1 cellular context compared by ENCODE assay signal in the genomic region with DNA sequence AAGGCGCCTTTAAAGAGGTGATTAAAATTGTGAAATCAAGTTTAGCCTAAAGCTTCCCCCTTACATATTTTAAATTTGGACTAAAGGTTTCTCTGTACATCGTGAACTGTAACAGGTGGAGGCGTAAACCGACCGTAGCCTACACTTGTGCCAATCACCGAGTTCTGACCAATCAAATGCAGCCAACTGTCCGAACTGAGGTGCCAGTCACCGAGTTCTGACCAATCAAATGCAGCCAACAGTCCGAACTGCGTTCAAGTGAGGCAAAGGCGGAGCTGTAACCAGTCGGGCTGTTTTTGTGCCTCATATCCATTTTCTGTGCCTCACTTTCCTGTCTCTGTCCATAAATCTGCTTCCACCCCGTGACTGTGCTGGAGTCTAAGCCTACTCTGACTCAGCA.
TF ChIP-seq lines count a peak whose summit lies in the region.

No MANE protein-coding gene starts in this region.

TF ChIP-seq in HepG2, 621 proteins besides CTCF, POLR2A, EP300 and RAD21:
- TF ChIP-seq ZNF788 (CRISPR knock-in tag; IDR thresholded peaks at IDR 0.05; ENCODE audit: borderline replicate concordance) = no peak
- TF ChIP-seq NFYC (CRISPR knock-in tag; IDR thresholded peaks at IDR 0.05) = peak; percentile 33; the same call in 1 of the 2 replicates
- TF ChIP-seq SMAD3 (CRISPR knock-in tag; IDR thresholded peaks at IDR 0.05) = no peak
- no peak for TF ChIP-seq ZBTB20 (CRISPR knock-in tag; IDR thresholded peaks at IDR 0.05; ENCODE audit: borderline replicate concordance, low read depth)
